ENCODE assay signal across 1 cellular context in genomic region chr11:134223066-134223465, GRCh38.
TF ChIP-seq lines count a peak whose summit lies in the region.

No MANE protein-coding gene starts in this region.

TF ChIP-seq in IMR-90, 13 proteins besides CTCF, POLR2A, EP300 and RAD21 (continued from another document):
- TF ChIP-seq BHLHE40 (IDR thresholded peaks at IDR 0.05; ENCODE audit: low read depth, low read length) = no peak
- no peak for TF ChIP-seq FOS (IDR thresholded peaks at IDR 0.05; ENCODE audit: low read depth, low read length)
- no peak for TF ChIP-seq SMC3 (IDR thresholded peaks at IDR 0.05; ENCODE audit: low read depth, low read length)
TF ChIP-seq in IMR-90: peak in this region for 0.
